15 cellular contexts compared by ENCODE assay signal in the genomic region with DNA sequence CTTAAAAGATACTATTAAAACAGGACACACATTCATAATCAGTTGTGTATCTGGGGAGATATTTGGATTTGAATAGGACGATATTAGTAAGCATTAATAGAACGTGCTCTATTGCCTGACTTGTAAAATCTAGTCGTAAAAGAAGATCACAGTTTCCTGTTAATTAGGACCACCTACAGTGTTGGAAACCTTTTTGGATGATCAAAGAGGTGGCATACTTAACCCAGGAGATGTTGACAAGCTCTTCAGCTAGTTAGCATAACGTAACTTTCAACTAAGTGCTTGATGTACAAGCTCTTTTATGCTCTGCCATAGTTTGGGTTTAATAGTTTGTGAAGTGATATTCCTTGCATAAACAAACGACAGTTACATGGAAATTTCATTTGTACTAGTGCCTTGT.
"Had no signal": no experiment of that assay in that cellular context is flagged by ENCODE, and none has a peak within 500 bp of the region (broad histone marks: within the 10 kb centered on the region; RNA-seq: fewer than 3 reads in every experiment).

No MANE protein-coding gene starts in this region.

- H3K27ac ChIP-seq: adrenal gland, colonic mucosa, gastrocnemius medialis, heart right ventricle, psoas muscle, right lobe of liver, thyroid gland, vagina had no signal

- ATAC-seq: gastrocnemius medialis; heart right ventricle; left lobe of liver; natural killer cell treated with Interleukin-12 subunit alpha and Interleukin-12 subunit beta and Interleukin-15 and Interleukin-18, amount 100 ng/mL, for 72 hours; psoas muscle; right lobe of liver; stimulated activated effector memory CD8-positive, alpha-beta T cell treated with anti-CD3 and anti-CD28 coated beads, Interleukin-12 subunit alpha, Interleukin-12 subunit beta, amount 100 ng/mL, for 72 hours had no signal

- H3K4me1 ChIP-seq: adrenal gland, colonic mucosa, gastrocnemius medialis, heart right ventricle, psoas muscle, right lobe of liver, thyroid gland, vagina had no signal

- DNase-seq: activated naive CD4-positive, alpha-beta T cell treated with anti-CD3 and anti-CD28 coated beads, Interleukin-2, amount 50 U/mL, for 16 hours; activated T-cell treated with anti-CD3 and anti-CD28 coated beads, Interleukin-2, amount 50 U/mL, for 1 hour; adrenal gland; colonic mucosa; effector CD4-positive, alpha-beta T cell; gastrocnemius medialis; heart right ventricle; occipital lobe; psoas muscle; right lobe of liver; thyroid gland had no signal

- H3K27me3 ChIP-seq: adrenal gland, colonic mucosa, gastrocnemius medialis, heart right ventricle, right lobe of liver, thyroid gland, vagina had no signal

- H3K36me3 ChIP-seq: adrenal gland, colonic mucosa, gastrocnemius medialis, heart right ventricle, right lobe of liver, thyroid gland, vagina had no signal

- H3K9me3 ChIP-seq: adrenal gland, colonic mucosa, gastrocnemius medialis, psoas muscle, right lobe of liver, thyroid gland, vagina had no signal

- H3K4me3 ChIP-seq: adrenal gland, colonic mucosa, gastrocnemius medialis, heart right ventricle, psoas muscle, right lobe of liver, thyroid gland, vagina had no signal
